Comparison of ENCODE assay signal across 1 cellular context in genomic region chr22:31574015-31574670, GRCh38.
TF ChIP-seq lines count a peak whose summit lies in the region.

No MANE protein-coding gene starts in this region.

TF ChIP-seq in IMR-90, 13 proteins besides CTCF, POLR2A, EP300 and RAD21 (continued from another document):
- TF ChIP-seq ELK1 (IDR thresholded peaks at IDR 0.05; ENCODE audit: borderline replicate concordance, low read depth, low read length) (no peak), NFE2L2 (IDR thresholded peaks at IDR 0.05; ENCODE audit: low read depth, low read length) (no peak), SMC3 (IDR thresholded peaks at IDR 0.05; ENCODE audit: low read depth, low read length) (no peak), RFX5 (IDR thresholded peaks at IDR 0.05; ENCODE audit: low read depth, low read length) (no peak), RCOR1 (IDR thresholded peaks at IDR 0.05; ENCODE audit: insufficient replicate concordance, low read length) (no peak), MAZ (IDR thresholded peaks at IDR 0.05; ENCODE audit: borderline replicate concordance, low read depth, low read length) (no peak), MAFK (IDR thresholded peaks at IDR 0.05; ENCODE audit: low read depth, low read length) (no peak), CHD1 (IDR thresholded peaks at IDR 0.05; ENCODE audit: low read depth, low read length) (no peak), MXI1 (IDR thresholded peaks at IDR 0.05; ENCODE audit: borderline replicate concordance, low read depth, low read length) (no peak), USF2 (IDR thresholded peaks at IDR 0.05; ENCODE audit: low read depth, low read length) (no peak), CEBPB (IDR thresholded peaks at IDR 0.05; ENCODE audit: low read depth, low read length) (no peak)
